ENCODE assay signal across 1 cellular context in genomic region chr3:149716984-149717383, GRCh38.
TF ChIP-seq lines count a peak whose summit lies in the region.

No MANE protein-coding gene starts in this region.

TF ChIP-seq in endothelial cell of umbilical vein, 7 proteins besides CTCF, POLR2A, EP300 and RAD21:
- TF ChIP-seq EZH2 (IDR thresholded peaks at IDR 0.05; ENCODE audit: borderline replicate concordance, low read depth, low read length, severe bottlenecking) (no peak), JUN (IDR thresholded peaks at IDR 0.05; ENCODE audit: borderline replicate concordance, insufficient read depth, insufficient read length, low read depth) (no peak), POLR2AphosphoS5 (IDR thresholded peaks at IDR 0.05; ENCODE audit: insufficient read depth, low read depth, low read length) (no peak), GATA2 (IDR thresholded peaks at IDR 0.05; ENCODE audit: insufficient read depth, insufficient read length, low read depth, low read length) (no peak), MAX (IDR thresholded peaks at IDR 0.05; ENCODE audit: insufficient read depth, insufficient read length) (no peak), MYC (IDR thresholded peaks at IDR 0.05; ENCODE audit: low read depth, low read length) (no peak), FOS (IDR thresholded peaks at IDR 0.05; ENCODE audit: borderline replicate concordance, insufficient read depth, low read length) (no peak)
